In the genomic region with DNA sequence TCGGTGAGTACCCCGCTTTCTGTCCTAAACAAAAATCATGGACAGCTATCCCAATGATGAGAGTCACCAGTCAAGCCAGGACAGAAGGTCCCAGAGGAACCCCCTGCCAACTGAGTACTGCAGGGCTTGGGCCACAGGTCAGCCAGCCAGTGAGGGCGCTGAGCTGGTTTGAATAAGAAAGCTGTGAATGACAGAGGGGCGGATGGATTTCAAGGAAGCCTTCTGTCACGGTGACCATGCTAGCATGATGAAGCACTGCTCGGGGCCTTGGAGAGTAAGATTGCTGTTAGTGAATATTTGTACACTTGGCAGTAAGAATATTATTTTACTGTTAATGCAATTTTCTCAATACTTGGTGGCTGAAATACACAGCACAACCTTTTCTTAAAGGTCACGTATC, we compare ENCODE assay signal across 1 cellular context.
TF ChIP-seq lines count a peak whose summit lies in the region.

No MANE protein-coding gene starts in this region.

TF ChIP-seq in K562, 482 proteins besides CTCF, POLR2A, EP300 and RAD21 (continued from another document):
- TF ChIP-seq, protein P1, sequence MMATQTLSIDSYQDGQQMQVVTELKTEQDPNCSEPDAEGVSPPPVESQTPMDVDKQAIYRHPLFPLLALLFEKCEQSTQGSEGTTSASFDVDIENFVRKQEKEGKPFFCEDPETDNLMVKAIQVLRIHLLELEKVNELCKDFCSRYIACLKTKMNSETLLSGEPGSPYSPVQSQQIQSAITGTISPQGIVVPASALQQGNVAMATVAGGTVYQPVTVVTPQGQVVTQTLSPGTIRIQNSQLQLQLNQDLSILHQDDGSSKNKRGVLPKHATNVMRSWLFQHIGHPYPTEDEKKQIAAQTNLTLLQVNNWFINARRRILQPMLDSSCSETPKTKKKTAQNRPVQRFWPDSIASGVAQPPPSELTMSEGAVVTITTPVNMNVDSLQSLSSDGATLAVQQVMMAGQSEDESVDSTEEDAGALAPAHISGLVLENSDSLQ (IDR thresholded peaks at IDR 0.05), result peak; percentile 60; the same call in 1 of the 2 replicates
- TF ChIP-seq CBX5 (IDR thresholded peaks at IDR 0.05; ENCODE audit: borderline replicate concordance, low read depth) (no peak), ILF3 (IDR thresholded peaks at IDR 0.05; ENCODE audit: borderline replicate concordance) (no peak), CXXC5 (CRISPR knock-in tag; IDR thresholded peaks at IDR 0.05) (no peak)
- TF ChIP-seq, protein P2, sequence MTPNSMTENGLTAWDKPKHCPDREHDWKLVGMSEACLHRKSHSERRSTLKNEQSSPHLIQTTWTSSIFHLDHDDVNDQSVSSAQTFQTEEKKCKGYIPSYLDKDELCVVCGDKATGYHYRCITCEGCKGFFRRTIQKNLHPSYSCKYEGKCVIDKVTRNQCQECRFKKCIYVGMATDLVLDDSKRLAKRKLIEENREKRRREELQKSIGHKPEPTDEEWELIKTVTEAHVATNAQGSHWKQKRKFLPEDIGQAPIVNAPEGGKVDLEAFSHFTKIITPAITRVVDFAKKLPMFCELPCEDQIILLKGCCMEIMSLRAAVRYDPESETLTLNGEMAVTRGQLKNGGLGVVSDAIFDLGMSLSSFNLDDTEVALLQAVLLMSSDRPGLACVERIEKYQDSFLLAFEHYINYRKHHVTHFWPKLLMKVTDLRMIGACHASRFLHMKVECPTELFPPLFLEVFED (CRISPR knock-in tag; conservative IDR thresholded peaks at IDR 0.05), result no peak
- TF ChIP-seq, protein P3, sequence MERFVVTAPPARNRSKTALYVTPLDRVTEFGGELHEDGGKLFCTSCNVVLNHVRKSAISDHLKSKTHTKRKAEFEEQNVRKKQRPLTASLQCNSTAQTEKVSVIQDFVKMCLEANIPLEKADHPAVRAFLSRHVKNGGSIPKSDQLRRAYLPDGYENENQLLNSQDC (CRISPR knock-in tag; IDR thresholded peaks at IDR 0.05), result no peak
